In the genomic region with DNA sequence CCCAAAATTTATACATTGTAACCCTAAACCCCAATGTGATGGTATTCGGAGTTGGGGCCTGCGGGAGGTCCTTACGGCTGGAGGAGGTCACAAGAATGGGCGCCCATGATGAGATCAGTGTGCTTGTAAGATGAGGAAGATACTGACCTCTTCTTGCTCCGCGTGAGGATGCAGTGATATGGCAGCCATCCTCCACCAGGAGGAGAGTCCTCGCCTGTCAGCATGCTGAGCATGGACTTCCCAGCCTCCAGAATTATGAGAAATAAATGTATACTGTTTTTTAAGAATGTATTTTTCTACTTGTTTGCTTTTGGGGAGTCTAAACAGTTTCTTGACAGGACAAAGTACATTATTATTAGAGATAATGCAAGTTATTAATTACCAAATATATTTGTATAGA, we compare ENCODE assay signal across 16 cellular contexts. TPM values are rescaled to one million over a fixed set of nuclear protein-coding genes. Genes with fewer than 3 reads are reported as not detected.
DNase-seq lines count a peak whose midpoint lies in the region; ATAC-seq and TF ChIP-seq lines count a peak whose summit lies in the region.
"Had no signal": no experiment of that assay in that cellular context is flagged by ENCODE, and none has a peak within 500 bp of the region (broad histone marks: within the 10 kb centered on the region; RNA-seq: fewer than 3 reads in every experiment).

No MANE protein-coding gene starts in this region.

- no peaks in the 10 kb centered on the region for H3K36me3 Mint-ChIP-seq in endodermal cell (ENCODE audit: low read depth)
- H3K36me3 Mint-ChIP-seq: CD8-positive, alpha-beta memory T cell had no signal

- peaks cover 52% of the 10 kb centered on the region for H3K27me3 Mint-ChIP-seq in endodermal cell (ENCODE audit: insufficient read depth)

- in situ Hi-C loops in GM23248 (cut with MboI): no loop called here
- in situ Hi-C loops in HAP-1 (cut with MboI; ENCODE audit: low sequenced_read_pairs): no loop called here

- BruUV-seq in PC-3 (replicated peaks; lab: Mats Ljungman, UMichigan): no TSS peak

- TF ChIP-seq CTCF in PC-3 (conservative IDR thresholded peaks at IDR 0.05; ENCODE audit: low read depth, low read length) (0 out of 2 replicates have a peak, but pooled peaks have one; percentile 11), endodermal cell (conservative IDR thresholded peaks at IDR 0.05) (peak; percentile 66)

- H3K4me3 Mint-ChIP-seq in endodermal cell: no peak overlapping the region
- H3K4me3 Mint-ChIP-seq: CD8-positive, alpha-beta memory T cell had no signal

- H3K4me3 ChIP-seq in GM23248 (no peak overlapping the region), PC-3 (ENCODE audit: low read length) (no peak overlapping the region), endodermal cell (ENCODE audit: low read length) (no peak overlapping the region), HAP-1 (no peak overlapping the region)
- H3K4me3 ChIP-seq: K562, PC-9 had no signal

- no peak for ATAC-seq in PC-3
- ATAC-seq: K562 had no signal

- no peaks in the 10 kb centered on the region for H3K9me3 Mint-ChIP-seq in endodermal cell
- H3K9me3 Mint-ChIP-seq: CD8-positive, alpha-beta memory T cell had no signal

- no peaks in the 10 kb centered on the region for H3K79me2 ChIP-seq in GM23248 (ENCODE audit: insufficient read depth)
- no peaks in the 10 kb centered on the region for H3K79me2 ChIP-seq in PC-3 (ENCODE audit: low read length)

- H3K36me3 ChIP-seq in GM23248 (ENCODE audit: low read depth): no peaks in the 10 kb centered on the region
- no peaks in the 10 kb centered on the region for H3K36me3 ChIP-seq in PC-3 (ENCODE audit: low read depth, low read length)
- no peaks in the 10 kb centered on the region for H3K36me3 ChIP-seq in endodermal cell (ENCODE audit: control insufficient read depth, insufficient read depth, low read length)
- H3K36me3 ChIP-seq in HAP-1 (replicated peaks): no peaks in the 10 kb centered on the region

- H3K27me3 ChIP-seq in GM23248 (replicated peaks; ENCODE audit: insufficient read depth): peaks cover 48% of the 10 kb centered on the region
- peaks cover 95% of the 10 kb centered on the region for H3K27me3 ChIP-seq in PC-3 (ENCODE audit: low read length)
- peaks cover 14% of the 10 kb centered on the region for H3K27me3 ChIP-seq in endodermal cell (ENCODE audit: control insufficient read depth, insufficient read depth, low read length, poor library complexity, severe bottlenecking)
- no peaks in the 10 kb centered on the region for H3K27me3 ChIP-seq in HAP-1 (ENCODE audit: low read depth)

- POLR2A ChIA-PET in PC-3 (lab: Charles Lee; ENCODE audit: unreplicated experiment): no interaction called here

- CTCF ChIA-PET in PC-3 (lab: Charles Lee): no interaction called here

- H3K4me2 ChIP-seq in GM23248 (ENCODE audit: unreplicated experiment) (no peak overlapping the region), PC-3 (ENCODE audit: low read length) (no peak overlapping the region)
- H3K4me2 ChIP-seq: PC-9 had no signal

- H3K27ac Mint-ChIP-seq in endodermal cell: no peak overlapping the region
- H3K27ac Mint-ChIP-seq: CD8-positive, alpha-beta memory T cell had no signal

- no peaks in the 10 kb centered on the region for H3F3A ChIP-seq in GM23248 (ENCODE audit: insufficient read depth)
- no peaks in the 10 kb centered on the region for H3F3A ChIP-seq in PC-3 (ENCODE audit: low read length, unreplicated experiment)

- H4K20me1 ChIP-seq in GM23248 (ENCODE audit: insufficient read depth) (no peaks in the 10 kb centered on the region), PC-3 (ENCODE audit: low read length) (no peaks in the 10 kb centered on the region)

- DNase-seq in GM23248: peak; percentile 13
- DNase-seq in PC-3: no peak
- peak; percentile 50 for DNase-seq in endodermal cell
- peak; percentile 31 for DNase-seq in posterior vena cava (ENCODE audit: low spot score)
- no peak for DNase-seq in substantia nigra (lab: John Stamatoyannopoulos, UW)
- no peak for DNase-seq in NCI-H774 (lab: John Stamatoyannopoulos, UW)
- no peak for DNase-seq in HAP-1 (ENCODE audit: low spot score in 2 of 2)
- DNase-seq: C1 segment of cervical spinal cord; CD8-positive, alpha-beta memory T cell; DMS79; NCI-H1105; NCI-H1694; NCI-H2081 treated with DMSO at 0.1 percent for 48 hours; NCI-H446 treated with DMSO at 0.1 percent for 48 hours; PC-9 had no signal

- H3K9ac ChIP-seq in GM23248: no peak overlapping the region
- no peak overlapping the region for H3K9ac ChIP-seq in PC-3 (ENCODE audit: low read length)
- H3K9ac ChIP-seq in endodermal cell (ENCODE audit: extremely low read depth, low read length, poor library complexity, severe bottlenecking): no peak overlapping the region

- H2AFZ ChIP-seq in GM23248 (no peak overlapping the region), PC-3 (ENCODE audit: low read length) (no peak overlapping the region)
- H2AFZ ChIP-seq: PC-9 had no signal

- no peak overlapping the region for H3K27ac ChIP-seq in GM23248
- H3K27ac ChIP-seq in PC-3 (ENCODE audit: low read length): no peak overlapping the region
- no peak overlapping the region for H3K27ac ChIP-seq in endodermal cell (ENCODE audit: low read depth, low read length)
- no peak overlapping the region for H3K27ac ChIP-seq in substantia nigra (ENCODE audit: low read depth, low read length, poor library complexity, severe bottlenecking)
- H3K27ac ChIP-seq: PC-9 had no signal

- H3K4me1 ChIP-seq in GM23248 (ENCODE audit: insufficient read depth) (no peaks in the 10 kb centered on the region), PC-3 (ENCODE audit: insufficient read depth, low read length) (no peaks in the 10 kb centered on the region), endodermal cell (ENCODE audit: control insufficient read depth, insufficient read depth, low read length) (peaks cover 12% of the 10 kb centered on the region), HAP-1 (no peaks in the 10 kb centered on the region)

- intact Hi-C loops in PC-3 (cut with micrococcal nuclease) (no loop called here), posterior vena cava (cut with DNase I) (no loop called here)

- H3K9me3 ChIP-seq in GM23248 (ENCODE audit: low read depth) (no peaks in the 10 kb centered on the region), PC-3 (ENCODE audit: low read length) (no peaks in the 10 kb centered on the region), endodermal cell (ENCODE audit: control insufficient read depth, low read length) (no peaks in the 10 kb centered on the region), HAP-1 (no peaks in the 10 kb centered on the region)

- peaks cover 9% of the 10 kb centered on the region for H3K4me1 Mint-ChIP-seq in endodermal cell
- H3K4me1 Mint-ChIP-seq: CD8-positive, alpha-beta memory T cell had no signal

- 68 to 70% methylated on average over 7 of the region's 7 CpGs for WGBS in GM23248 (ENCODE audit: low coverage in 1 of 2, low lambda C conversion rate in 2 of 2, missing lambda C conversion rate in 2 of 2), 2 experiments
- 89 to 91% methylated on average over 5 to 7 of the region's 7 CpGs for WGBS in endodermal cell (ENCODE audit: insufficient coverage in 1 of 2, insufficient read length in 1 of 2), 2 experiments

- H3K9me2 ChIP-seq in GM23248 (ENCODE audit: insufficient read depth): no peaks in the 10 kb centered on the region
- no peaks in the 10 kb centered on the region for H3K9me2 ChIP-seq in PC-3 (replicated peaks; ENCODE audit: low read length)

RNA-seq across cellular contexts. Expression of gene SYNDIG1, which starts 8.7 kb away (rescaled TPM):
- total RNA-seq in GM23248 (2014; rRNA removed; shearing (Covaris generic)): 1.1 and 2.6 TPM in 2 replicates
- 0.91 and 1.6 TPM in 2 replicates for polyA plus RNA-seq in GM23248 (2016; fragmentation: Nextera tagmentation; extraction: Ambion mirVana)
- not detected in 2 replicates for total RNA-seq in PC-3 (2014; rRNA removed)
- total RNA-seq in endodermal cell: 1 to 10 TPM; 5.5 to 6.8 TPM
- polyA plus RNA-seq in endodermal cell (2013, experiment 1 of 2): 4.6 TPM
- polyA plus RNA-seq in endodermal cell (2013, experiment 2 of 2): 4.9 TPM
- 10 to 100 TPM; 11.3 to 22.5 TPM for total RNA-seq in posterior vena cava
- total RNA-seq: CD8-positive, alpha-beta memory T cell; K562 had no signal
- polyA plus RNA-seq: CD8-positive, alpha-beta memory T cell; K562 had no signal

Comparison
In these comparisons a context has a peak if more than half of its experiments do, and no peak if none do; other contexts are left out.
1. DNase-seq: peak in GM23248 (single experiment), endodermal cell (single experiment) and posterior vena cava (single experiment); none in PC-3 (single experiment), substantia nigra (0 of 49), NCI-H774 (single experiment) and HAP-1 (0 of 2).